ENCODE assay signal across 17 cellular contexts in the genomic region with DNA sequence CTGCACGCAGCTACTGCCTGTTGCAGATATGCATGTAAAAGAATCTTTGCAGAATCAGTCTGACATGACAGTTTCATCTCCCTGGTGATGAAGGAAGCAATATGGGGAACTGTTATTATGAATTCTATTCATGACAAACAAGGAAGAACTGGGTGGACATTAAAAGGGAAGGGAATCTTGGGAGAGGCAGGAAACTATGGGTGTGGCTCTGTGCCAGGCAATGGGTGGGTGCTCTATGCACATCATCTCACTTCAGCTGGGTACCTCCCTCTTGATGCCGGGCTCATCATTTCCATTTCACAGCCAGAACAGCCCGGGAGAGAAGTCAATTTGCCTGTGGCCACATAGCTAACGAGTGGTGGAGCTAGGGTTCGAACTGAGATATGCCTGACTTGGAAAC. TPM values are rescaled to one million over a fixed set of nuclear protein-coding genes. Genes with fewer than 3 reads are reported as not detected.
DNase-seq lines count a peak whose midpoint lies in the region; ATAC-seq and TF ChIP-seq lines count a peak whose summit lies in the region.
"Had no signal": no experiment of that assay in that cellular context is flagged by ENCODE, and none has a peak within 500 bp of the region (broad histone marks: within the 10 kb centered on the region; RNA-seq: fewer than 3 reads in every experiment).

No MANE protein-coding gene starts in this region.

- H3K4ac ChIP-seq in IMR-90 (ENCODE audit: low read depth, low read length) (peak overlapping the region; percentile 20; the same call in 1 of the 2 replicates), mesenchymal stem cell (ENCODE audit: low read depth in 1 of 2, low read length in 2 of 2) (no peak overlapping the region), mesendoderm (ENCODE audit: low read depth, low read length) (no peak overlapping the region)

- peak overlapping the region; percentile 17 for H2AK9ac ChIP-seq in IMR-90 (replicated peaks; ENCODE audit: low read depth, low read length, poor library complexity)

- intact Hi-C loops in IMR-90 (cut with micrococcal nuclease) (no loop called here), colonic mucosa (cut with DNase I) (no loop called here)

- H2AFZ ChIP-seq in IMR-90 (replicated peaks; ENCODE audit: low read length, poor library complexity) (no peak overlapping the region), mesenchymal stem cell (ENCODE audit: low read depth, low read length) (no peak overlapping the region)

- ATAC-seq in IMR-90 (ENCODE audit: low read depth), result no peak
- ATAC-seq in thoracic aorta (ENCODE audit: insufficient number of reproducible peaks, low FRiP score, low read depth), result no peak
- ATAC-seq: HepG2; left lobe of liver; stimulated activated effector memory CD8-positive, alpha-beta T cell treated with anti-CD3 and anti-CD28 coated beads, Interleukin-12 subunit alpha, Interleukin-12 subunit beta, amount 100 ng/mL, for 72 hours had no signal

- H3K56ac ChIP-seq in IMR-90 (ENCODE audit: extremely low read depth, insufficient read depth, low read length), result no peak overlapping the region
- H3K56ac ChIP-seq in mesendoderm (ENCODE audit: low read length), result no peak overlapping the region

- H3K4me2 ChIP-seq in IMR-90 (ENCODE audit: low read depth, low read length) (no peak overlapping the region), mesenchymal stem cell (ENCODE audit: low read length, poor library complexity, severe bottlenecking) (no peak overlapping the region), mesendoderm (ENCODE audit: low read length) (no peak overlapping the region)

- peak overlapping the region; percentile 39; the same call in 1 of the 2 replicates for H2BK20ac ChIP-seq in IMR-90 (ENCODE audit: low read depth, low read length)

- no peaks in the 10 kb centered on the region for H3K79me2 ChIP-seq in mesendoderm (ENCODE audit: control insufficient read depth, insufficient read depth, low read length)

- H3K23ac ChIP-seq in IMR-90 (ENCODE audit: low read depth, low read length) (no peak overlapping the region), mesenchymal stem cell (ENCODE audit: low read length in 2 of 2) (no peak overlapping the region), mesendoderm (ENCODE audit: low read length) (no peak overlapping the region)

- H2BK120ac ChIP-seq in IMR-90 (ENCODE audit: low read depth, low read length), result peak overlapping the region; percentile 75; the same call in 1 of the 2 replicates
- no peak overlapping the region for H2BK120ac ChIP-seq in mesenchymal stem cell (ENCODE audit: low read depth, low read length)
- H2BK120ac ChIP-seq in mesendoderm (ENCODE audit: low read depth, low read length), result no peak overlapping the region

- no peak for TF ChIP-seq POLR2A in IMR-90 (IDR thresholded peaks at IDR 0.05; ENCODE audit: low read depth, low read length)

- DNase-seq in IMR-90 (no peak), colonic mucosa (peak; percentile 29), mesenchymal stem cell (no peak), thoracic aorta (ENCODE audit: low spot score) (no peak), SIG-M5 (lab: John Stamatoyannopoulos, UW) (no peak), hippocampal formation (lab: John Stamatoyannopoulos, UW) (no peak), mesendoderm (no peak)
- DNase-seq: activated naive CD4-positive, alpha-beta T cell treated with anti-CD3 and anti-CD28 coated beads for 36 hours; activated T-cell treated with anti-CD3 and anti-CD28 coated beads, Interleukin-2, amount 50 U/mL, for 48 hours; effector CD8-positive, alpha-beta T cell; HCEC 1CT; NCI-H1436; NCI-H510A treated with DMSO at 0.1 percent for 48 hours had no signal

- dilution Hi-C loops in IMR-90 (cut with HindIII; ENCODE audit: low sequenced_read_pairs, unreplicated experiment), result no loop called here

- no peaks in the 10 kb centered on the region for H3K27me3 ChIP-seq in IMR-90 (ENCODE audit: control insufficient read depth, insufficient read depth, low read length)
- no peaks in the 10 kb centered on the region for H3K27me3 ChIP-seq in colonic mucosa
- H3K27me3 ChIP-seq in mesenchymal stem cell (ENCODE audit: control insufficient read depth in 1 of 2, insufficient read depth in 1 of 2, low read length in 2 of 2), result no peaks in the 10 kb centered on the region
- H3K27me3 ChIP-seq in thoracic aorta (replicated peaks; ENCODE audit: insufficient read depth), result no peaks in the 10 kb centered on the region
- H3K27me3 ChIP-seq in mesendoderm (ENCODE audit: insufficient read depth, low read length, poor library complexity), result no peaks in the 10 kb centered on the region
- H3K27me3 ChIP-seq: right lobe of liver had no signal

- H4K91ac ChIP-seq in IMR-90 (ENCODE audit: insufficient read depth, low read depth, low read length) (peak overlapping the region; percentile 52), mesenchymal stem cell (ENCODE audit: low read length) (no peak overlapping the region)

- H3K27ac ChIP-seq in IMR-90 (ENCODE audit: insufficient read depth, low read length) (no peak overlapping the region), colonic mucosa (no peak overlapping the region), mesenchymal stem cell (ENCODE audit: low read length, poor library complexity, severe bottlenecking) (no peak overlapping the region), thoracic aorta (peak overlapping the region; percentile 92 to 96), mesendoderm (ENCODE audit: low read depth, low read length) (no peak overlapping the region)
- H3K27ac ChIP-seq: right lobe of liver had no signal

- H3K18ac ChIP-seq in IMR-90 (ENCODE audit: low read depth, low read length) (no peak overlapping the region), mesenchymal stem cell (ENCODE audit: low read depth in 1 of 2, low read length in 2 of 2) (no peak overlapping the region), mesendoderm (ENCODE audit: low read length) (no peak overlapping the region)

- TF ChIP-seq CTCF in IMR-90 (conservative IDR thresholded peaks at IDR 0.05; ENCODE audit: low read depth, low read length) (no peak), colonic mucosa (IDR thresholded peaks at IDR 0.05) (no peak), thoracic aorta (IDR thresholded peaks at IDR 0.05) (no peak)

- H3K4me3 ChIP-seq in IMR-90 (ENCODE audit: insufficient read depth, low read depth, low read length) (no peak overlapping the region), colonic mucosa (no peak overlapping the region), mesenchymal stem cell (ENCODE audit: insufficient read depth in 1 of 2, low read depth in 1 of 2, low read length in 2 of 2) (no peak overlapping the region), thoracic aorta (no peak overlapping the region), mesendoderm (ENCODE audit: low read length) (no peak overlapping the region)
- H3K4me3 ChIP-seq: right lobe of liver had no signal

- H2BK15ac ChIP-seq in IMR-90 (ENCODE audit: low read depth, low read length), result peak overlapping the region; percentile 9; the same call in 2 of the 3 replicates
- no peak overlapping the region for H2BK15ac ChIP-seq in mesenchymal stem cell (ENCODE audit: low read depth, poor library complexity, severe bottlenecking)
- no peak overlapping the region for H2BK15ac ChIP-seq in mesendoderm (replicated peaks; ENCODE audit: low read depth)

- no peak overlapping the region for H3K14ac ChIP-seq in IMR-90 (replicated peaks; ENCODE audit: low read depth, low read length)
- H3K14ac ChIP-seq in mesenchymal stem cell (ENCODE audit: low read length in 2 of 2), result no peak overlapping the region

- CTCF ChIA-PET in IMR-90 (lab: Yijun Ruan, JAX), result interaction anchor here (0.6 to 1.5 kb wide), 2 partner anchors 8 to 90 kb away, joined by 3 to 5 read pairs; no protein-coding TSS in a partner anchor

- no CpG with 5 or more reads among the region's 5 CpGs for WGBS in IMR-90 (ENCODE audit: extremely low coverage in 2 of 2, insufficient read length in 1 of 2), 2 experiments
- WGBS in mesenchymal stem cell, result 90% methylated on average over 5 of the region's 5 CpGs
- WGBS in mesendoderm (ENCODE audit: extremely low coverage, insufficient coverage, low lambda C conversion rate), result no CpG with 5 or more reads among the region's 5 CpGs

- in situ Hi-C loops in IMR-90 (cut with MboI; ENCODE audit: low sequenced_read_pairs), result no loop called here

- peak overlapping the region; percentile 2; the same call in 1 of the 2 replicates for H4K5ac ChIP-seq in IMR-90 (ENCODE audit: low read depth, low read length)
- H4K5ac ChIP-seq in mesendoderm (ENCODE audit: low read length), result no peak overlapping the region

- BruUV-seq in IMR-90 (replicated peaks; lab: Mats Ljungman, UMichigan), result no TSS peak

- no peaks in the 10 kb centered on the region for H3K9me3 ChIP-seq in IMR-90 (ENCODE audit: control insufficient read depth, insufficient read depth, low read length)
- no peaks in the 10 kb centered on the region for H3K9me3 ChIP-seq in colonic mucosa
- no peaks in the 10 kb centered on the region for H3K9me3 ChIP-seq in mesenchymal stem cell (ENCODE audit: control insufficient read depth, low read length)
- no peaks in the 10 kb centered on the region for H3K9me3 ChIP-seq in thoracic aorta
- H3K9me3 ChIP-seq: right lobe of liver had no signal

- H2BK12ac ChIP-seq in mesenchymal stem cell (ENCODE audit: low read length in 2 of 2), result peak overlapping the region in 1 of 2 experiments; percentile 51

- H2AK5ac ChIP-seq in IMR-90 (ENCODE audit: low read depth, low read length) (peak overlapping the region; percentile 71), mesenchymal stem cell (ENCODE audit: low read length, severe bottlenecking) (peak overlapping the region; percentile 11), mesendoderm (ENCODE audit: low read length) (no peak overlapping the region)

- POLR2A ChIA-PET in IMR-90 (lab: Charles Lee; ENCODE audit: unreplicated experiment), result no interaction called here

- H3K4me1 ChIP-seq in IMR-90 (ENCODE audit: control insufficient read depth, insufficient read depth, low read length), result peaks cover 18% of the 10 kb centered on the region
- no peaks in the 10 kb centered on the region for H3K4me1 ChIP-seq in colonic mucosa
- H3K4me1 ChIP-seq in mesenchymal stem cell (ENCODE audit: control insufficient read depth, insufficient read depth, low read depth, low read length), result peaks cover 26% of the 10 kb centered on the region
- H3K4me1 ChIP-seq in thoracic aorta (ENCODE audit: control insufficient read depth in 1 of 2, low read depth in 2 of 2), result peaks cover 15 to 59% of the 10 kb centered on the region in 2 donors
- peaks cover 3% of the 10 kb centered on the region for H3K4me1 ChIP-seq in mesendoderm (ENCODE audit: control insufficient read depth, low read depth, low read length)
- H3K4me1 ChIP-seq: right lobe of liver had no signal

- no peaks in the 10 kb centered on the region for H4K20me1 ChIP-seq in IMR-90 (ENCODE audit: insufficient read depth, low read length)

- no peak for TF ChIP-seq RAD21 in IMR-90 (IDR thresholded peaks at IDR 0.05; ENCODE audit: low read length)

- H2BK5ac ChIP-seq in IMR-90 (ENCODE audit: low read depth, low read length, poor library complexity, severe bottlenecking) (no peak overlapping the region), mesenchymal stem cell (ENCODE audit: low read depth, low read length, poor library complexity, severe bottlenecking) (no peak overlapping the region), mesendoderm (ENCODE audit: low read length) (no peak overlapping the region)

- H3K9ac ChIP-seq in IMR-90 (ENCODE audit: low read depth, low read length) (no peak overlapping the region), colonic mucosa (ENCODE audit: low read depth in 2 of 2, low read length in 2 of 2) (no peak overlapping the region), mesenchymal stem cell (ENCODE audit: low read length) (no peak overlapping the region), mesendoderm (ENCODE audit: low read length) (no peak overlapping the region)

- H4K8ac ChIP-seq in IMR-90 (ENCODE audit: low read depth in 2 of 2, low read length in 2 of 2) (no peak overlapping the region), mesenchymal stem cell (ENCODE audit: low read length) (no peak overlapping the region), mesendoderm (ENCODE audit: low read depth, low read length) (no peak overlapping the region)

- peaks cover 20% of the 10 kb centered on the region for H3K9me1 ChIP-seq in IMR-90 (ENCODE audit: insufficient read depth, low read length)

- H3K36me3 ChIP-seq in IMR-90 (ENCODE audit: control insufficient read depth, insufficient read depth, low read length) (no peaks in the 10 kb centered on the region), colonic mucosa (no peaks in the 10 kb centered on the region), mesenchymal stem cell (ENCODE audit: control insufficient read depth in 1 of 2, insufficient read depth in 2 of 2, low read depth in 1 of 2, low read length in 2 of 2) (no peaks in the 10 kb centered on the region), thoracic aorta (no peaks in the 10 kb centered on the region), mesendoderm (ENCODE audit: control insufficient read depth, insufficient read depth, low read length) (no peaks in the 10 kb centered on the region)
- H3K36me3 ChIP-seq: right lobe of liver had no signal

- no peaks in the 10 kb centered on the region for H3K79me1 ChIP-seq in IMR-90 (ENCODE audit: low read depth in 1 of 2, low read length in 2 of 2)
- peaks cover 13% of the 10 kb centered on the region for H3K79me1 ChIP-seq in mesenchymal stem cell (replicated peaks; ENCODE audit: low read length, poor library complexity, severe bottlenecking)
- H3K79me1 ChIP-seq in mesendoderm (ENCODE audit: low read length), result no peaks in the 10 kb centered on the region

RNA-seq across cellular contexts. Expression of a gene that starts 9.9 kb away (rescaled TPM):
- total RNA-seq in IMR-90 (2012; rRNA removed) (33.6 and 50.0 TPM in 2 replicates), colonic mucosa (1 to 10 TPM; 5.5 to 7.6 TPM), thoracic aorta (100 to 1,000 TPM; 813 to 852 TPM)
- 43.1 and 53.8 TPM in 2 replicates for polyA plus RNA-seq in IMR-90 (2012; rRNA removed)
- 47.4 and 70.5 TPM in 2 replicates for polyA plus RNA-seq in IMR-90 (2012; cell fraction: cytosol; rRNA removed)
- 28.7 and 43.9 TPM in 2 replicates for polyA plus RNA-seq in IMR-90 (2012; cell fraction: nucleus; rRNA removed; ENCODE audit: low replicate concordance)
- polyA plus RNA-seq in mesenchymal stem cell (2013, experiment 1 of 2), result 22.4 TPM
- polyA plus RNA-seq in mesenchymal stem cell (2013, experiment 2 of 2), result 23.5 TPM
- polyA plus RNA-seq in mesendoderm (2013, experiment 1 of 2), result 7.2 TPM
- polyA plus RNA-seq in mesendoderm (2013, experiment 2 of 2), result 7.6 TPM

Comparison
In these comparisons a context has a peak if more than half of its experiments do, and no peak if none do; other contexts are left out.
1. H3K27ac ChIP-seq: peak in thoracic aorta (2 of 2); none in IMR-90 (single experiment), colonic mucosa (single experiment), mesenchymal stem cell (single experiment) and mesendoderm (single experiment).
2. RNA of a gene that starts 9.9 kb away (total RNA-seq): 813 to 852 TPM in thoracic aorta; 33.6 to 50.0 TPM in IMR-90 and 5.5 to 7.6 TPM in colonic mucosa; every median in the first group is over 10 times any median in the second.